In genomic region chr22:28029201-28029948, GRCh38 we compare ENCODE assay signal across 1 cellular context.
TF ChIP-seq lines count a peak whose summit lies in the region.

No MANE protein-coding gene starts in this region.

TF ChIP-seq in HEK293, 187 proteins besides CTCF, POLR2A, EP300 and RAD21 (continued from another document):
- TF ChIP-seq SCRT2 (tag by site-specific recombination; IDR thresholded peaks at IDR 0.05), result no peak
- no peak for TF ChIP-seq ZNF133 (tag by site-specific recombination; IDR thresholded peaks at IDR 0.05)
- no peak for TF ChIP-seq ZNF426 (tag by site-specific recombination; IDR thresholded peaks at IDR 0.05)
- TF ChIP-seq ZNF580 (tag by site-specific recombination; IDR thresholded peaks at IDR 0.05), result no peak
- no peak for TF ChIP-seq SP3 (tag by site-specific recombination; IDR thresholded peaks at IDR 0.05)
- TF ChIP-seq ZBTB10 (tag by site-specific recombination; IDR thresholded peaks at IDR 0.05), result no peak
- no peak for TF ChIP-seq ZBTB21 (tag by site-specific recombination; IDR thresholded peaks at IDR 0.05)
- TF ChIP-seq ZNF169 (tag by site-specific recombination; IDR thresholded peaks at IDR 0.05), result no peak
- no peak for TF ChIP-seq ZNF148 (tag by site-specific recombination; IDR thresholded peaks at IDR 0.05; ENCODE audit: borderline replicate concordance)
- no peak for TF ChIP-seq ELK4 (IDR thresholded peaks at IDR 0.05; ENCODE audit: borderline replicate concordance, low read depth, low read length)
- no peak for TF ChIP-seq ZNF221 (tag by site-specific recombination; IDR thresholded peaks at IDR 0.05; ENCODE audit: borderline replicate concordance)
- TF ChIP-seq ZNF561 (tag by site-specific recombination; IDR thresholded peaks at IDR 0.05; ENCODE audit: borderline replicate concordance), result peak; percentile 61; the same call in 1 of the 2 replicates
- TF ChIP-seq ZNF610 (tag by site-specific recombination; IDR thresholded peaks at IDR 0.05; ENCODE audit: borderline replicate concordance), result no peak
